Comparison of ENCODE assay signal across 11 cellular contexts in genomic region chr2:237864940-237865622, GRCh38. TPM values are rescaled to one million over a fixed set of nuclear protein-coding genes. Genes with fewer than 3 reads are reported as not detected.
A peak's percentile ranks its signal among the peaks of the same experiment; 100 is the strongest.
DNase-seq lines count a peak whose midpoint lies in the region; ATAC-seq, FAIRE-seq and TF ChIP-seq lines count a peak whose summit lies in the region.
"Had no signal": no experiment of that assay in that cellular context is flagged by ENCODE, and none has a peak within 500 bp of the region (broad histone marks: within the 10 kb centered on the region; RNA-seq: fewer than 3 reads in every experiment).

No MANE protein-coding gene starts in this region.

- H3K36me3 ChIP-seq in Panc1 (ENCODE audit: control insufficient read depth, insufficient read depth, low read length) (no peaks in the 10 kb centered on the region), esophagus muscularis mucosa (no peaks in the 10 kb centered on the region), osteoblast (ENCODE audit: insufficient read depth, low read length) (no peaks in the 10 kb centered on the region)
- no peaks in the 10 kb centered on the region for H3K36me3 ChIP-seq in effector memory CD4-positive, alpha-beta T cell (ENCODE audit: control insufficient read depth, insufficient read depth, low read length)
- H3K36me3 ChIP-seq: adrenal gland, spleen had no signal

- H3K27ac Mint-ChIP-seq in glutamatergic neuron (ENCODE audit: unreplicated experiment) = no peak overlapping the region

- H3K27me3 Mint-ChIP-seq in glutamatergic neuron (ENCODE audit: unreplicated experiment) = peaks cover 5% of the 10 kb centered on the region

- CTCF ChIA-PET in Panc1 (lab: Charles Lee) = interaction anchor here (0.5 kb wide), 1 partner anchor 55 kb away, joined by 6 read pairs; no protein-coding TSS in a partner anchor

- H3K4me3 ChIP-seq in Panc1 (ENCODE audit: low read depth in 2 of 2, low read length in 2 of 2) = no peak overlapping the region
- peak overlapping the region in 1 of 4 donors; percentile 22 for H3K4me3 ChIP-seq in esophagus muscularis mucosa
- H3K4me3 ChIP-seq in osteoblast (ENCODE audit: insufficient read depth, low read length) = no peak overlapping the region
- no peak overlapping the region for H3K4me3 ChIP-seq in effector memory CD4-positive, alpha-beta T cell (ENCODE audit: insufficient read depth, low read depth, low read length, poor library complexity, severe bottlenecking)
- H3K4me3 ChIP-seq: adrenal gland, spleen had no signal

- intact Hi-C loops in Panc1 (cut with micrococcal nuclease; ENCODE audit: unreplicated experiment) = no loop called here
- intact Hi-C loops in esophagus muscularis mucosa (cut with DNase I) = loop anchor here (5.0 kb wide), 1 partner anchor 32 kb away; no protein-coding TSS in a partner anchor

- TF ChIP-seq POLR2A in esophagus muscularis mucosa (IDR thresholded peaks at IDR 0.05; ENCODE audit: low read depth) = no peak

- no peak for FAIRE-seq in GM19239 (lab: Jason Lieb, UNC)

- DNase-seq in COLO668 (lab: John Stamatoyannopoulos, UW; ENCODE audit: unreplicated experiment) (peak; percentile 14), Panc1 (ENCODE audit: low read depth, low spot score) (no peak), esophagus muscularis mucosa (ENCODE audit: extremely low spot score) (peak; percentile 92), osteoblast (ENCODE audit: insufficient read length, low spot score, missing footprints) (peak; percentile 77), glutamatergic neuron (no peak), GM19239 (ENCODE audit: insufficient read length, low spot score) (no peak)
- no peak for DNase-seq in effector memory CD4-positive, alpha-beta T cell
- DNase-seq: adrenal gland, Caco-2 had no signal

- H3K27ac ChIP-seq in Panc1 (ENCODE audit: low read length) (peak overlapping the region; percentile 80), esophagus muscularis mucosa (replicated peaks in 1 of 4) (peak overlapping the region; percentile 89 to 95 (median 93)), osteoblast (ENCODE audit: low read depth, low read length) (no peak overlapping the region)
- no peak overlapping the region for H3K27ac ChIP-seq in effector memory CD4-positive, alpha-beta T cell (ENCODE audit: insufficient read depth, low read length, poor library complexity, severe bottlenecking)
- H3K27ac ChIP-seq: spleen had no signal

- TF ChIP-seq EP300 in esophagus muscularis mucosa (IDR thresholded peaks at IDR 0.05) = peak; percentile 45

- no peaks in the 10 kb centered on the region for H3K9me3 ChIP-seq in Panc1 (ENCODE audit: control insufficient read depth, insufficient read depth, low read depth, low read length)
- H3K9me3 ChIP-seq in esophagus muscularis mucosa = no peaks in the 10 kb centered on the region
- no peaks in the 10 kb centered on the region for H3K9me3 ChIP-seq in osteoblast (ENCODE audit: low read depth, low read length)
- H3K9me3 ChIP-seq in effector memory CD4-positive, alpha-beta T cell (ENCODE audit: control insufficient read depth, low read length) = no peaks in the 10 kb centered on the region
- H3K9me3 ChIP-seq: adrenal gland, Caco-2, spleen had no signal

- POLR2A ChIA-PET in Panc1 (lab: Charles Lee) = no interaction called here

- WGBS in esophagus muscularis mucosa = 40% methylated on average over 9 of the region's 9 CpGs

- H3K4me3 Mint-ChIP-seq in glutamatergic neuron (ENCODE audit: unreplicated experiment) = no peak overlapping the region

- TF ChIP-seq CTCF in Panc1 (IDR thresholded peaks at IDR 0.05) (no peak), esophagus muscularis mucosa (IDR thresholded peaks at IDR 0.05) (no peak), osteoblast (IDR thresholded peaks at IDR 0.05; ENCODE audit: extremely low read depth, low read depth, low read length) (no peak), glutamatergic neuron (IDR thresholded peaks at IDR 0.05; ENCODE audit: partially characterized antibody, unreplicated experiment) (no peak)

- peaks cover 7% of the 10 kb centered on the region for H3K9me3 Mint-ChIP-seq in glutamatergic neuron (ENCODE audit: unreplicated experiment)

- peaks cover 54% of the 10 kb centered on the region for H3K4me1 ChIP-seq in Panc1 (ENCODE audit: control insufficient read depth, insufficient read depth, low read length)
- peaks cover 41 to 96% (median 81%) of the 10 kb centered on the region in 4 donors for H3K4me1 ChIP-seq in esophagus muscularis mucosa
- H3K4me1 ChIP-seq in osteoblast (ENCODE audit: insufficient read depth, low read length) = peaks cover 36% of the 10 kb centered on the region
- H3K4me1 ChIP-seq in effector memory CD4-positive, alpha-beta T cell (ENCODE audit: control insufficient read depth, insufficient read depth, low read length, poor library complexity, severe bottlenecking) = no peaks in the 10 kb centered on the region
- H3K4me1 ChIP-seq: adrenal gland had no signal

- peaks cover 9% of the 10 kb centered on the region for H3K36me3 Mint-ChIP-seq in glutamatergic neuron (ENCODE audit: unreplicated experiment)

- no peak overlapping the region for H2AFZ ChIP-seq in osteoblast (ENCODE audit: low read length)

- no peak overlapping the region for H3K4me2 ChIP-seq in osteoblast (ENCODE audit: insufficient read depth, low read length)

- BruUV-seq in Panc1 (replicated peaks; lab: Mats Ljungman, UMichigan) = no TSS peak

- H3K27me3 ChIP-seq in Panc1 (ENCODE audit: control insufficient read depth, insufficient read depth, low read length) = no peaks in the 10 kb centered on the region; the same call in 1 of the 2 replicates
- no peaks in the 10 kb centered on the region for H3K27me3 ChIP-seq in esophagus muscularis mucosa
- peaks cover 1% of the 10 kb centered on the region for H3K27me3 ChIP-seq in osteoblast (ENCODE audit: insufficient read depth, low read length)
- H3K27me3 ChIP-seq in effector memory CD4-positive, alpha-beta T cell (replicated peaks; ENCODE audit: control insufficient read depth, insufficient read depth, low read length, poor library complexity, severe bottlenecking) = peaks cover 8% of the 10 kb centered on the region

- H3K79me2 ChIP-seq in osteoblast (ENCODE audit: insufficient read depth, low read length) = no peaks in the 10 kb centered on the region

- H4K20me1 ChIP-seq in osteoblast (ENCODE audit: insufficient read depth, low read length) = no peaks in the 10 kb centered on the region

- ATAC-seq in Panc1 (peak; percentile 71), HG03354 (IDR thresholded peaks at IDR 0.05; ENCODE audit: poor library complexity, severe bottlenecking, unreplicated experiment) (no peak)

- peaks cover 14% of the 10 kb centered on the region for H3K4me1 Mint-ChIP-seq in glutamatergic neuron (ENCODE audit: low read depth, unreplicated experiment)

- in situ Hi-C loops in Panc1 (cut with HindIII; ENCODE audit: low pct_unique_long_range_greater_than_20kb, low sequenced_read_pairs) = no loop called here

RNA-seq across cellular contexts. Expression of gene RAMP1, which starts 5.7 kb away (rescaled TPM):
- total RNA-seq in Panc1 (2021; ENCODE audit: unreplicated experiment) (17.6 TPM), esophagus muscularis mucosa (100 to 1,000 TPM; 172 to 287 (median 231) TPM), osteoblast (1.8 and 4.4 TPM in 2 replicates), glutamatergic neuron (ENCODE audit: unreplicated experiment) (7.6 TPM)
- 27.7 TPM for polyA plus RNA-seq in Panc1 (2012; ENCODE audit: insufficient read length)

Comparison
In these comparisons a context has a peak if more than half of its experiments do, and no peak if none do; other contexts are left out.
1. DNase-seq: peak in COLO668 (single experiment), esophagus muscularis mucosa (single experiment) and osteoblast (single experiment); none in Panc1 (single experiment), glutamatergic neuron (single experiment), GM19239 (single experiment) and effector memory CD4-positive, alpha-beta T cell (0 of 3).
2. H3K27ac ChIP-seq: peak in Panc1 (single experiment) and esophagus muscularis mucosa (4 of 4); none in osteoblast (single experiment) and effector memory CD4-positive, alpha-beta T cell (single experiment).